In the genomic region with DNA sequence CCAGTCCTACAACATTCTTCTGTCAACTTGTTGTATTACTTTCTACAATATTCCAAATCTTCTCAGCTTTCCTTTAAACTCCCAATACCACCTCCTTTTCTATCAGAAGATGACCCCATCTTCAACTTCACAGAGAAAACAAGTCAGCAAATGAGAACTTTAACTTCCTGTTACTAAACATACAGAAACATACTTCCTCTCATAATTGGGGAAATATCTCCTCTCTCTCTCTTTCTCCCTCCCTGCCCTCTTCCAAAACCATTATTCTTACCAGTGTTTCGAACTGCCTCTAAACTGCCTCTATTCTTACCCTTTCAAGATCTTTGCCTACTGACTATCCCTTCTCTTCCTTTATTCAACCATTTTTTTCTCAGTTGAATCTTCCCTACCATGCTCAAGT, we compare ENCODE assay signal across 9 cellular contexts. TPM values are rescaled to one million over a fixed set of nuclear protein-coding genes. Genes with fewer than 3 reads are reported as not detected.
DNase-seq lines count a peak whose midpoint lies in the region; ATAC-seq and TF ChIP-seq lines count a peak whose summit lies in the region.
"Had no signal": no experiment of that assay in that cellular context is flagged by ENCODE, and none has a peak within 500 bp of the region (broad histone marks: within the 10 kb centered on the region; RNA-seq: fewer than 3 reads in every experiment).

No MANE protein-coding gene starts in this region.

- no peak overlapping the region for H3K9ac ChIP-seq in Loucy (ENCODE audit: low read depth, low read length, poor library complexity, severe bottlenecking)

- no peaks in the 10 kb centered on the region for H3K9me3 Mint-ChIP-seq in activated naive CD8-positive, alpha-beta T cell treated with anti-CD3 and anti-CD28 coated beads, Interleukin-2, amount 10 ng/mL, durations not matched to agents 7 days and 5 days
- no peaks in the 10 kb centered on the region for H3K9me3 Mint-ChIP-seq in natural killer cell

- ATAC-seq in activated naive CD8-positive, alpha-beta T cell treated with anti-CD3 and anti-CD28 coated beads, Interleukin-2, amount 10 ng/mL, durations not matched to agents 7 days and 5 days (ENCODE audit: low read depth): no peak
- no peak for ATAC-seq in natural killer cell
- no peak for ATAC-seq in HG03354 (IDR thresholded peaks at IDR 0.05; ENCODE audit: poor library complexity, severe bottlenecking, unreplicated experiment)
- no peak for ATAC-seq in body of pancreas

- H2AFZ ChIP-seq in Loucy (ENCODE audit: low read length): peak overlapping the region; percentile 8

- H3F3A ChIP-seq in Loucy (ENCODE audit: low read depth): no peaks in the 10 kb centered on the region; the same call in 1 of the 2 replicates

- peak overlapping the region in 1 of 4 donors; percentile 95 for H3K27ac ChIP-seq in body of pancreas

- no peaks in the 10 kb centered on the region for H3K27me3 Mint-ChIP-seq in activated naive CD8-positive, alpha-beta T cell treated with anti-CD3 and anti-CD28 coated beads, Interleukin-2, amount 10 ng/mL, durations not matched to agents 7 days and 5 days
- H3K27me3 Mint-ChIP-seq in natural killer cell (ENCODE audit: low read depth in 2 of 2): no peaks in the 10 kb centered on the region

- H3K36me3 Mint-ChIP-seq in activated naive CD8-positive, alpha-beta T cell treated with anti-CD3 and anti-CD28 coated beads, Interleukin-2, amount 10 ng/mL, durations not matched to agents 7 days and 5 days: peaks cover 2% of the 10 kb centered on the region
- no peaks in the 10 kb centered on the region for H3K36me3 Mint-ChIP-seq in natural killer cell

- H3K9me2 ChIP-seq in Loucy (replicated peaks; ENCODE audit: low read depth, low read length): no peaks in the 10 kb centered on the region

- no peak overlapping the region for H3K4me2 ChIP-seq in Loucy (ENCODE audit: low read depth, low read length, poor library complexity, severe bottlenecking)

- H3K4me3 Mint-ChIP-seq in activated naive CD8-positive, alpha-beta T cell treated with anti-CD3 and anti-CD28 coated beads, Interleukin-2, amount 10 ng/mL, durations not matched to agents 7 days and 5 days: peak overlapping the region; percentile 26
- peak overlapping the region; percentile 49 for H3K4me3 Mint-ChIP-seq in natural killer cell

- H3K79me2 ChIP-seq in Loucy (ENCODE audit: insufficient read depth, low read length): peaks cover 34% of the 10 kb centered on the region

- H3K4me1 Mint-ChIP-seq in activated naive CD8-positive, alpha-beta T cell treated with anti-CD3 and anti-CD28 coated beads, Interleukin-2, amount 10 ng/mL, durations not matched to agents 7 days and 5 days: peaks cover 32% of the 10 kb centered on the region
- H3K4me1 Mint-ChIP-seq in natural killer cell: peaks cover 53 to 63% of the 10 kb centered on the region in 2 donors

- DNase-seq in CD1c-positive myeloid dendritic cell (ENCODE audit: extremely low spot score) (peak; percentile 64), natural killer cell (no peak), GM13976 (ENCODE audit: low spot score) (no peak), body of pancreas (no peak), hepatic stellate cell (ENCODE audit: low spot score) (no peak)
- DNase-seq in activated naive CD8-positive, alpha-beta T cell treated with anti-CD3 and anti-CD28 coated beads, Interleukin-2, amount 10 ng/mL, durations not matched to agents 7 days and 5 days: no peak
- DNase-seq: NCI-H446 had no signal

- no peaks in the 10 kb centered on the region for H3K9me3 ChIP-seq in Loucy (ENCODE audit: insufficient read depth, low read depth, low read length)
- H3K9me3 ChIP-seq in body of pancreas: no peaks in the 10 kb centered on the region

- H3K27me3 ChIP-seq in Loucy (ENCODE audit: insufficient read depth, low read length, poor library complexity, severe bottlenecking) (no peaks in the 10 kb centered on the region), body of pancreas (no peaks in the 10 kb centered on the region)

- TF ChIP-seq POLR2A in body of pancreas (IDR thresholded peaks at IDR 0.05): no peak

- H3K4me3 ChIP-seq in Loucy (ENCODE audit: low read length, poor library complexity, severe bottlenecking) (no peak overlapping the region), body of pancreas (no peak overlapping the region)

- POLR2A ChIA-PET in activated naive CD8-positive, alpha-beta T cell treated with anti-CD3 and anti-CD28 coated beads, Interleukin-2, amount 10 ng/mL, durations not matched to agents 7 days and 5 days (lab: Charles Lee): interaction anchor here (1.0 kb wide), 1 partner anchor 54 kb away, joined by 3 read pairs; no protein-coding TSS in a partner anchor

- H3K36me3 ChIP-seq in Loucy (ENCODE audit: insufficient read depth, low read length): no peaks in the 10 kb centered on the region
- no peaks in the 10 kb centered on the region for H3K36me3 ChIP-seq in body of pancreas (replicated peaks in 1 of 2; ENCODE audit: insufficient read depth in 1 of 2, low read depth in 2 of 2)

- WGBS in body of pancreas, 2 donors: 70 to 94% methylated on average over 1 of the region's 1 CpG

- in situ Hi-C loops in GM13976 (cut with MboI; ENCODE audit: low sequenced_read_pairs, unreplicated experiment): no loop called here

- no peaks in the 10 kb centered on the region for H4K20me1 ChIP-seq in Loucy (ENCODE audit: insufficient read depth, low read length, poor library complexity, severe bottlenecking)

- intact Hi-C loops in natural killer cell (cut with micrococcal nuclease) (loop anchor here (5.0 to 10.0 kb wide), 2 partner anchors 161 to 429 kb away; partner anchors contain the start of gene TTBK2), body of pancreas (cut with DNase I) (no loop called here)

- no peak for TF ChIP-seq CTCF in Loucy (conservative IDR thresholded peaks at IDR 0.05; ENCODE audit: low read length)
- TF ChIP-seq CTCF in natural killer cell (IDR thresholded peaks at IDR 0.05): no peak
- no peak for TF ChIP-seq CTCF in GM13976 (IDR thresholded peaks at IDR 0.05; ENCODE audit: borderline replicate concordance, control extremely low read depth, extremely low read depth, insufficient read depth, missing control alignments)
- no peak for TF ChIP-seq CTCF in body of pancreas (IDR thresholded peaks at IDR 0.05)

- peaks cover 31% of the 10 kb centered on the region for H3K4me1 ChIP-seq in Loucy (ENCODE audit: insufficient read depth, low read length, poor library complexity, severe bottlenecking)
- H3K4me1 ChIP-seq in body of pancreas: peaks cover 26% of the 10 kb centered on the region

- peak overlapping the region; percentile 69 for H3K27ac Mint-ChIP-seq in activated naive CD8-positive, alpha-beta T cell treated with anti-CD3 and anti-CD28 coated beads, Interleukin-2, amount 10 ng/mL, durations not matched to agents 7 days and 5 days
- peak overlapping the region; percentile 4 to 89 for H3K27ac Mint-ChIP-seq in natural killer cell

RNA-seq across cellular contexts. Expression of gene SNAP23, which starts 1.7 kb away (rescaled TPM):
- total RNA-seq in activated naive CD8-positive, alpha-beta T cell treated with anti-CD3 and anti-CD28 coated beads, Interleukin-2, amount 10 ng/mL, durations not matched to agents 7 days and 5 days: 10 to 100 TPM; 47.6 to 57.9 TPM
- total RNA-seq in natural killer cell (10 to 100 TPM; 72.7 to 85.2 (median 82.7) TPM), body of pancreas (10 to 100 TPM; 29.8 to 42.2 TPM)

RNA-seq across cellular contexts. Expression of gene ZNF106, which starts 2.8 kb away (rescaled TPM):
- total RNA-seq in activated naive CD8-positive, alpha-beta T cell treated with anti-CD3 and anti-CD28 coated beads, Interleukin-2, amount 10 ng/mL, durations not matched to agents 7 days and 5 days: 10 to 100 TPM; 50.9 to 51.8 TPM
- total RNA-seq in natural killer cell (10 to 100 TPM; 39.6 to 53.1 (median 52.2) TPM), body of pancreas (10 to 100 TPM; 28.0 to 37.6 TPM)

RNA-seq across cellular contexts. Expression of gene LRRC57, which starts 54.9 kb away (rescaled TPM):
- 10 to 100 TPM; 24.5 to 25.8 TPM for total RNA-seq in activated naive CD8-positive, alpha-beta T cell treated with anti-CD3 and anti-CD28 coated beads, Interleukin-2, amount 10 ng/mL, durations not matched to agents 7 days and 5 days
- 10 to 100 TPM; 29.4 to 43.9 (median 29.4) TPM for total RNA-seq in natural killer cell
- total RNA-seq in body of pancreas: 1 to 10 TPM; 6.9 to 8.3 TPM

RNA-seq across cellular contexts. Expression of gene HAUS2, which starts 54.9 kb away (rescaled TPM):
- 10 to 100 TPM; 28.7 to 30.2 TPM for total RNA-seq in activated naive CD8-positive, alpha-beta T cell treated with anti-CD3 and anti-CD28 coated beads, Interleukin-2, amount 10 ng/mL, durations not matched to agents 7 days and 5 days
- 10 to 100 TPM; 24.9 to 26.2 (median 26.1) TPM for total RNA-seq in natural killer cell
- total RNA-seq in body of pancreas: 10 to 100 TPM in 1 of 2 donors, 1 to 10 TPM in 1; 8.6 to 24.7 TPM
